In genomic region chr4:13921805-13922204, GRCh38 we compare ENCODE assay signal across 20 cellular contexts.
A peak's percentile ranks its signal among the peaks of the same experiment; 100 is the strongest.
DNase-seq lines count a peak whose midpoint lies in the region; ATAC-seq and TF ChIP-seq lines count a peak whose summit lies in the region.
"Had no signal": no experiment of that assay in that cellular context is flagged by ENCODE, and none has a peak within 500 bp of the region (broad histone marks: within the 10 kb centered on the region; RNA-seq: fewer than 3 reads in every experiment).

No MANE protein-coding gene starts in this region.

- H3K27ac Mint-ChIP-seq in MCF 10A (ENCODE audit: low read depth, unreplicated experiment) (peak overlapping the region; percentile 96), mesothelial cell of epicardium (no peak overlapping the region)
- H3K27ac Mint-ChIP-seq: effector memory CD8-positive, alpha-beta T cell; natural killer cell had no signal

- no TSS peak for BruUV-seq in MCF 10A (replicated peaks; lab: Mats Ljungman, UMichigan)

- peaks cover 41% of the 10 kb centered on the region for H3K4me1 Mint-ChIP-seq in MCF 10A (ENCODE audit: insufficient read depth, unreplicated experiment)
- peaks cover 5% of the 10 kb centered on the region for H3K4me1 Mint-ChIP-seq in mesothelial cell of epicardium
- H3K4me1 Mint-ChIP-seq: natural killer cell had no signal

- H3K4me3 ChIP-seq in breast epithelium (no peak overlapping the region), SJSA1 (no peak overlapping the region), fibroblast of pulmonary artery (replicated peaks; ENCODE audit: low read depth, low read length) (no peak overlapping the region)
- H3K4me3 ChIP-seq: left lung, tibial nerve had no signal

- DNase-seq in MCF 10A (ENCODE audit: unreplicated experiment): no peak
- no peak for DNase-seq in breast epithelium (ENCODE audit: low spot score in 2 of 2)
- no peak for DNase-seq in SJSA1 (ENCODE audit: low read depth in 1 of 2, low spot score in 2 of 2)
- peak; percentile 42 for DNase-seq in fibroblast of pulmonary artery (ENCODE audit: low read depth)
- no peak for DNase-seq in mesothelial cell of epicardium (ENCODE audit: low spot score in 2 of 2, unreplicated experiment in 2 of 2)
- no peak for DNase-seq in activated CD8-positive, alpha-beta memory T cell treated with anti-CD3 and anti-CD28 coated beads, Interleukin-2, amount 50 U/mL, for 4 hours
- DNase-seq in ACHN: no peak
- DNase-seq: 8988T; activated gamma-delta T cell treated with Interleukin-2 at 50 U/mL for 16 hours; effector memory CD8-positive, alpha-beta T cell; hypothalamus; left lung; natural killer cell; NCI-H1417; NCI-H345; retina; WERI-Rb-1 had no signal

- H3K27me3 Mint-ChIP-seq in MCF 10A (ENCODE audit: insufficient read depth, unreplicated experiment) (no peaks in the 10 kb centered on the region), mesothelial cell of epicardium (ENCODE audit: low read depth) (peaks cover 3% of the 10 kb centered on the region)
- H3K27me3 Mint-ChIP-seq: brain; effector memory CD8-positive, alpha-beta T cell had no signal

- POLR2A ChIA-PET in MCF 10A (lab: Yijun Ruan, JAX): interaction anchor here (0.6 to 2.9 kb wide), 9 partner anchors 9 to 1078 kb away, joined by 3 to 20 read pairs (median 4); no protein-coding TSS in a partner anchor

- no peaks in the 10 kb centered on the region for H3K4me1 ChIP-seq in breast epithelium
- peaks cover 44% of the 10 kb centered on the region for H3K4me1 ChIP-seq in SJSA1 (replicated peaks)
- H3K4me1 ChIP-seq: left lung had no signal

- no peak overlapping the region for H3K4me3 Mint-ChIP-seq in MCF 10A (ENCODE audit: unreplicated experiment)
- no peak overlapping the region for H3K4me3 Mint-ChIP-seq in mesothelial cell of epicardium
- H3K4me3 Mint-ChIP-seq: brain; effector memory CD8-positive, alpha-beta T cell; natural killer cell had no signal

- intact Hi-C loops in MCF 10A (cut with micrococcal nuclease) (loop anchor here (1.0 to 10.0 kb wide), 4 partner anchors 30 to 243 kb away; no protein-coding TSS in a partner anchor), breast epithelium (cut with DNase I; ENCODE audit: low total_unique reads) (no loop called here)

- H3K27me3 ChIP-seq in breast epithelium (no peaks in the 10 kb centered on the region), SJSA1 (replicated peaks) (no peaks in the 10 kb centered on the region)
- H3K27me3 ChIP-seq: left lung, tibial nerve had no signal

- in situ Hi-C loops in ACHN (cut with HindIII; ENCODE audit: low pct_ligation_motif_present, low pct_unique_long_range_greater_than_20kb, low sequenced_read_pairs): no loop called here

- CTCF ChIA-PET in MCF 10A (lab: Yijun Ruan, JAX): interaction anchor here (0.6 to 2.1 kb wide), 3 partner anchors 13 to 1384 kb away, joined by 3 to 8 read pairs (median 5); no protein-coding TSS in a partner anchor

- no peak for TF ChIP-seq POLR2A in breast epithelium (IDR thresholded peaks at IDR 0.05)

- no peaks in the 10 kb centered on the region for H3K36me3 ChIP-seq in breast epithelium
- H3K36me3 ChIP-seq in SJSA1: no peaks in the 10 kb centered on the region
- H3K36me3 ChIP-seq: left lung, tibial nerve, WERI-Rb-1 had no signal

- ATAC-seq in HG03439 (IDR thresholded peaks at IDR 0.05; ENCODE audit: unreplicated experiment): no peak
- ATAC-seq: effector memory CD8-positive, alpha-beta T cell; natural killer cell had no signal

- H3K36me3 Mint-ChIP-seq in MCF 10A (ENCODE audit: insufficient read depth, unreplicated experiment) (no peaks in the 10 kb centered on the region), mesothelial cell of epicardium (no peaks in the 10 kb centered on the region)
- H3K36me3 Mint-ChIP-seq: brain, natural killer cell had no signal

- no peak overlapping the region for H3K27ac ChIP-seq in breast epithelium
- H3K27ac ChIP-seq in SJSA1: peak overlapping the region; percentile 85
- H3K27ac ChIP-seq: left lung, WERI-Rb-1 had no signal

- H3K9me3 ChIP-seq in breast epithelium: no peaks in the 10 kb centered on the region
- H3K9me3 ChIP-seq in SJSA1 (replicated peaks): no peaks in the 10 kb centered on the region
- H3K9me3 ChIP-seq: left lung, tibial nerve had no signal

- TF ChIP-seq CTCF in MCF 10A (IDR thresholded peaks at IDR 0.05; ENCODE audit: unreplicated experiment) (no peak), breast epithelium (IDR thresholded peaks at IDR 0.05) (no peak), fibroblast of pulmonary artery (IDR thresholded peaks at IDR 0.05; ENCODE audit: low read length, missing control alignments) (no peak), mesothelial cell of epicardium (IDR thresholded peaks at IDR 0.05; ENCODE audit: unreplicated experiment) (no peak)

- H3K9me3 Mint-ChIP-seq in MCF 10A (ENCODE audit: unreplicated experiment) (peaks cover 7% of the 10 kb centered on the region), mesothelial cell of epicardium (peaks cover 3% of the 10 kb centered on the region)
